Comparison of ENCODE assay signal across 3 cellular contexts in the genomic region with DNA sequence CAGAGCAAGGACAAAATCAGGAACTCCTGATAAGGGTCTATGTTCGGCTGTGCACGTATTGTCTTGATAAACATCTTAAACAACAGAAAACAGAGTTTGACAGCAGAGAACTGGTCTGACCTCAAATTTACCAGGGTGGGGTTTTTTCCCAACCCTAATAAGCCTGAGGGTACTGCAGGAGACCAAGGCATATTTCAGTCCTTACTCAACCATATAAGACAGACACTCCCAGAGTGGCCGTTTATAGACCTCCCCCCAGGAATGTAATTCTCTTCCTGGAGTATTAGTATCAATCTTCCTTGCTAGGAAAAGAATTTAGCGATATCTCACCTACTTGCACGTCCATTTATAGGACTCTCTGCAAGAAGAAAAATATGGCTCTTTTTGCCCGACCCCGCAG. TPM values are rescaled to one million over a fixed set of nuclear protein-coding genes. Genes with fewer than 3 reads are reported as not detected.
"Had no signal": no experiment of that assay in that cellular context is flagged by ENCODE, and none has a peak within 500 bp of the region (broad histone marks: within the 10 kb centered on the region; RNA-seq: fewer than 3 reads in every experiment).

No MANE protein-coding gene starts in this region.

RNA-seq across cellular contexts. Expression of a gene that starts 32.5 kb away (rescaled TPM):
- total RNA-seq: natural killer cell treated with Interleukin-12 subunit alpha and Interleukin-12 subunit beta and Interleukin-15 and Interleukin-18, amount 100 ng/mL, for 72 hours had no signal
- polyA plus RNA-seq: immature natural killer cell; naive thymus-derived CD4-positive, alpha-beta T cell had no signal
